Comparison of ENCODE assay signal across 29 cellular contexts in the genomic region with DNA sequence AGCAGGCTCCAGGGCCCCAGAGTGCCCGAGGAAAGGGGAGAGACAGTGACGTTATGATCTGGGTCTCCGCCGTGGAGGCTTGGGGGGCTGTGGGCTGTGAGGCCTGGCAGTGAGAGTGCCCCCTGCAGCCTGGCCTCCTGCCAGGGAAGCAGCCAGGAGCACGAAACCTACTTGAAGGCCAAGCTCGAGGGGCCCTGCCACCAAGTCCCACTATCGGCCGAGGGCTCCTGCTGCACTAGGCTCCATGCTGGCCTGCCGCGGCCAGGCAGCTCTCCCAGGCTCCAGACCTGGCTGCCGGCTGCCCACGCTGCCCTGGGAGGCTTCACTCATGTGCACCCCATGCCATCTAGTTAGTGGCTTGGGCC. TPM values are rescaled to one million over a fixed set of nuclear protein-coding genes. Genes with fewer than 3 reads are reported as not detected.
DNase-seq lines count a peak whose midpoint lies in the region; ATAC-seq, FAIRE-seq and TF ChIP-seq lines count a peak whose summit lies in the region.
"Had no signal": no experiment of that assay in that cellular context is flagged by ENCODE, and none has a peak within 500 bp of the region (broad histone marks: within the 10 kb centered on the region; RNA-seq: fewer than 3 reads in every experiment).

No MANE protein-coding gene starts in this region.

- WGBS in K562 (ENCODE audit: insufficient coverage, low coverage, missing lambda C conversion rate) = 92% methylated on average over 7 of the region's 12 CpGs

- peaks cover 40% of the 10 kb centered on the region for H3K36me3 Mint-ChIP-seq in activated CD8-positive, alpha-beta T cell treated with anti-CD3 and anti-CD28 coated beads, Interleukin-2, amount 10 ng/mL, durations not matched to agents 7 days and 5 days (ENCODE audit: low read depth)

- H3K27me3 Mint-ChIP-seq in activated CD8-positive, alpha-beta T cell treated with anti-CD3 and anti-CD28 coated beads, Interleukin-2, amount 10 ng/mL, durations not matched to agents 7 days and 5 days (ENCODE audit: low read depth) = no peaks in the 10 kb centered on the region
- H3K27me3 Mint-ChIP-seq: activated B cell treated with CpG ODN at 0.5 μM for 24 hours; activated naive CD8-positive, alpha-beta T cell treated with anti-CD3 and anti-CD28 coated beads for 36 hours had no signal

- FAIRE-seq in K562 (lab: Jason Lieb, UNC) = no peak
- FAIRE-seq: astrocyte, urothelium cell line had no signal

- H3K4me1 ChIP-seq in K562 (replicated peaks in 1 of 2; ENCODE audit: control insufficient read depth in 2 of 2, insufficient read depth in 2 of 2, low read length in 2 of 2) (peaks cover 0 to 30% of the 10 kb centered on the region in 2 experiments; a peak in 1 of 5 replicates), left lung (peaks cover 0 to 23% of the 10 kb centered on the region in 2 donors), upper lobe of right lung (no peaks in the 10 kb centered on the region)
- H3K4me1 ChIP-seq: prostate gland had no signal

- peaks cover 55% of the 10 kb centered on the region for H3K4me1 Mint-ChIP-seq in activated CD8-positive, alpha-beta T cell treated with anti-CD3 and anti-CD28 coated beads, Interleukin-2, amount 10 ng/mL, durations not matched to agents 7 days and 5 days (ENCODE audit: low read depth)

- H3K9me3 ChIP-seq in K562 (replicated peaks; ENCODE audit: control insufficient read depth, insufficient read depth, low read depth, low read length) (no peaks in the 10 kb centered on the region), left lung (no peaks in the 10 kb centered on the region), upper lobe of right lung (no peaks in the 10 kb centered on the region)
- H3K9me3 ChIP-seq: prostate gland had no signal

- BruUV-seq in K562 (replicated peaks; lab: Mats Ljungman, UMichigan) = no TSS peak

- no peak overlapping the region for H3K27ac Mint-ChIP-seq in activated CD8-positive, alpha-beta T cell treated with anti-CD3 and anti-CD28 coated beads, Interleukin-2, amount 10 ng/mL, durations not matched to agents 7 days and 5 days
- H3K27ac Mint-ChIP-seq: activated B cell treated with CpG ODN at 0.5 μM for 24 hours; activated naive CD8-positive, alpha-beta T cell treated with anti-CD3 and anti-CD28 coated beads for 36 hours; activated T-helper 2 cell treated with anti-CD3 and anti-CD28 coated beads, Interferon-gamma antibody, Interleukin-2, Interleukin-4, amounts not matched to agents 10 μg/mL and 5 μg/mL and 100 μg/mL, durations not matched to agents 14 hours and 24 hours and 36 hours had no signal

- no peak overlapping the region for H3K27ac ChIP-seq in K562 (ENCODE audit: extremely low read depth, low read depth, low read length)
- H3K27ac ChIP-seq in left lung = peak overlapping the region; percentile 13 to 59
- peak overlapping the region; percentile 55 for H3K27ac ChIP-seq in upper lobe of right lung
- H3K27ac ChIP-seq: C4-2B, prostate gland had no signal

- POLR2A ChIA-PET in K562 (lab: Yijun Ruan, JAX) = interaction anchor here (0.6 to 1.8 kb wide), 2 partner anchors 13 to 44 kb away, joined by 3 to 5 read pairs; no protein-coding TSS in a partner anchor
- POLR2A ChIA-PET in activated CD8-positive, alpha-beta T cell treated with anti-CD3 and anti-CD28 coated beads, Interleukin-2, amount 10 ng/mL, durations not matched to agents 7 days and 5 days (lab: Charles Lee) = interaction anchor here (0.7 to 1.7 kb wide), 2 partner anchors 15 to 42 kb away, joined by 3 to 6 read pairs; no protein-coding TSS in a partner anchor

- peaks cover 100% of the 10 kb centered on the region; the same call in 2 of the 3 replicates for H3K36me3 ChIP-seq in K562 (ENCODE audit: control insufficient read depth, insufficient read depth, low read length)
- peaks cover 0 to 100% of the 10 kb centered on the region in 2 donors for H3K36me3 ChIP-seq in left lung
- peaks cover 91% of the 10 kb centered on the region for H3K36me3 ChIP-seq in upper lobe of right lung
- H3K36me3 ChIP-seq: prostate gland had no signal

- H3K27me3 ChIP-seq in K562 (ENCODE audit: control insufficient read depth in 2 of 2, insufficient read depth in 2 of 2, low read length in 2 of 2) (no peaks in the 10 kb centered on the region), left lung (no peaks in the 10 kb centered on the region), upper lobe of right lung (no peaks in the 10 kb centered on the region)

- no peak overlapping the region for H3K4me3 ChIP-seq in K562
- no peak overlapping the region for H3K4me3 ChIP-seq in left lung
- no peak overlapping the region for H3K4me3 ChIP-seq in upper lobe of right lung
- H3K4me3 ChIP-seq: prostate gland, skin epidermis had no signal

- H3K79me2 ChIP-seq in K562 (ENCODE audit: control insufficient read depth, insufficient read depth, low read length) = no peaks in the 10 kb centered on the region

- H3K9me3 Mint-ChIP-seq in activated CD8-positive, alpha-beta T cell treated with anti-CD3 and anti-CD28 coated beads, Interleukin-2, amount 10 ng/mL, durations not matched to agents 7 days and 5 days (ENCODE audit: insufficient read depth) = no peaks in the 10 kb centered on the region
- H3K9me3 Mint-ChIP-seq: activated B cell treated with CpG ODN at 0.5 μM for 24 hours; activated naive CD8-positive, alpha-beta T cell treated with anti-CD3 and anti-CD28 coated beads for 36 hours; activated T-helper 2 cell treated with anti-CD3 and anti-CD28 coated beads, Interferon-gamma antibody, Interleukin-2, Interleukin-4, amounts not matched to agents 10 μg/mL and 5 μg/mL and 100 μg/mL, durations not matched to agents 14 hours and 24 hours and 36 hours; HFFc6 had no signal

- TF ChIP-seq EP300 in K562 (IDR thresholded peaks at IDR 0.05; ENCODE audit: low read length) = no peak

- CTCF ChIA-PET in K562 (lab: Yijun Ruan, JAX; ENCODE audit: low intra/inter-chr PET ratio) = no interaction called here
- CTCF ChIA-PET in activated CD8-positive, alpha-beta T cell treated with anti-CD3 and anti-CD28 coated beads, Interleukin-2, amount 10 ng/mL, durations not matched to agents 7 days and 5 days (lab: Charles Lee) = no interaction called here

- TF ChIP-seq RAD21 in K562 (CRISPR knock-in tag; conservative IDR thresholded peaks at IDR 0.05 in 1 of 2, IDR thresholded peaks at IDR 0.05 in 1 of 2) = no peak

- no peak overlapping the region for H3K4me2 ChIP-seq in K562 (ENCODE audit: insufficient read depth, low read length)

- TF ChIP-seq POLR2A in K562 (conservative IDR thresholded peaks at IDR 0.05) = no peak

- H4K20me1 ChIP-seq in K562 (replicated peaks; ENCODE audit: control insufficient read depth, insufficient read depth, low read length) = peaks cover 3% of the 10 kb centered on the region; the same call in 1 of the 2 replicates

- H3K4me3 Mint-ChIP-seq in activated CD8-positive, alpha-beta T cell treated with anti-CD3 and anti-CD28 coated beads, Interleukin-2, amount 10 ng/mL, durations not matched to agents 7 days and 5 days = no peak overlapping the region
- H3K4me3 Mint-ChIP-seq: activated B cell treated with CpG ODN at 0.5 μM for 24 hours; activated naive CD8-positive, alpha-beta T cell treated with anti-CD3 and anti-CD28 coated beads for 36 hours; HFFc6 had no signal

- intact Hi-C loops in left ventricle myocardium superior (cut with micrococcal nuclease) (no loop called here), cardiac septum (cut with DNase I) (no loop called here), K562 (cut with micrococcal nuclease) (no loop called here), left lung (cut with DNase I) (no loop called here), upper lobe of right lung (cut with DNase I) (no loop called here)

- TF ChIP-seq CTCF in K562 (IDR thresholded peaks at IDR 0.05 in 2 of 3, conservative IDR thresholded peaks at IDR 0.05 in 1 of 3; ENCODE audit: insufficient read depth in 2 of 3, low read depth in 1 of 3, low read length in 3 of 3) (no peak), left lung (IDR thresholded peaks at IDR 0.05) (no peak), upper lobe of right lung (IDR thresholded peaks at IDR 0.05) (no peak)

- in situ Hi-C loops in K562 (cut with MboI) = no loop called here

- peak; percentile 44 for DNase-seq in left ventricle myocardium superior
- DNase-seq in cardiac septum (ENCODE audit: low spot score) = no peak
- DNase-seq in K562 (ENCODE audit: extremely low read depth in 1 of 4, low spot score in 3 of 4) = no peak
- no peak for DNase-seq in left lung
- DNase-seq in upper lobe of right lung = peak; percentile 65
- no peak for DNase-seq in islet precursor cell
- DNase-seq in activated CD8-positive, alpha-beta T cell treated with anti-CD3 and anti-CD28 coated beads, Interleukin-2, amount 10 ng/mL, durations not matched to agents 7 days and 5 days = no peak
- no peak for DNase-seq in glomerular visceral epithelial cell (ENCODE audit: extremely low spot score)
- DNase-seq: activated B cell treated with CpG ODN at 0.5 μM for 24 hours; activated CD4-positive, alpha-beta T cell treated with anti-CD3 and anti-CD28 coated beads, Interleukin-2, amount 50 U/mL, for 4 hours; activated CD8-positive, alpha-beta memory T cell treated with anti-CD3 and anti-CD28 coated beads, Interleukin-2, amount 50 U/mL, for 4 hours; activated naive CD8-positive, alpha-beta T cell treated with anti-CD3 and anti-CD28 coated beads for 36 hours; effector CD8-positive, alpha-beta T cell; foreskin melanocyte; HFFc6; hippocampal formation; KG1; mammary epithelial cell; MM.1S; NCI-H1436; NCI-H82; SW 1271 had no signal

- no peak overlapping the region for H2AFZ ChIP-seq in K562 (ENCODE audit: low read depth, low read length)

- no peaks in the 10 kb centered on the region for H3K9me1 ChIP-seq in K562 (ENCODE audit: control insufficient read depth, insufficient read depth, low read length)

- no peak overlapping the region; a peak in 1 of 4 replicates for H3K9ac ChIP-seq in K562 (ENCODE audit: insufficient read depth in 1 of 2, low read depth in 2 of 2, low read length in 2 of 2)

- ATAC-seq in left ventricle myocardium superior (no peak), K562 (no peak), left lung (peak; percentile 1), upper lobe of right lung (no peak)
- no peak for ATAC-seq in activated CD8-positive, alpha-beta T cell treated with anti-CD3 and anti-CD28 coated beads, Interleukin-2, amount 10 ng/mL, durations not matched to agents 7 days and 5 days
- ATAC-seq: esophagus mucosa had no signal

RNA-seq across cellular contexts. Expression of a gene that starts 18.7 kb away (rescaled TPM):
- total RNA-seq in left ventricle myocardium superior (228 TPM), cardiac septum (347 TPM), K562 (2014; rRNA removed) (554 and 803 TPM in 2 replicates), K562 (2014; rRNA removed; fragmentation: Illumina TruSeq; extraction: Trizol) (72.2 and 110 TPM in 2 replicates), K562 (2015; rRNA removed; fragmentation: Illumina TruSeq; extraction: Trizol) (135 and 162 TPM in 2 replicates), K562 (2021) (672 and 735 TPM in 2 replicates), left lung (1,000 to 10,000 TPM; 1,139 to 1,793 TPM), upper lobe of right lung (1,252 TPM)
- total RNA-seq in K562 (2011; cell fraction: chromatin; rRNA removed; ENCODE audit: low replicate concordance) = 432 and 1,364 TPM in 2 replicates
- 816 and 818 TPM in 2 replicates for total RNA-seq in K562 (2011; cell fraction: nucleolus; rRNA removed)
- 362 and 459 TPM in 2 replicates for total RNA-seq in K562 (2011; cell fraction: nucleoplasm; rRNA removed)
- polyA plus RNA-seq in K562 (2011; rRNA removed) (86.6 and 165 TPM in 2 replicates), K562 (2014; fragmentation: Illumina TruSeq; extraction: Trizol) (329 and 438 TPM in 2 replicates), K562 (2014; fragmentation: Nextera tagmentation; extraction: Ambion mirVana) (1 to 10 TPM; 6.2 to 6.8 TPM), K562 (2014; rRNA removed) (226 and 245 TPM in 2 replicates)
- 122 and 183 TPM in 2 replicates for polyA plus RNA-seq in K562 (2011; cell fraction: cytosol; rRNA removed)
- 624 and 751 TPM in 2 replicates for polyA plus RNA-seq in K562 (2011; cell fraction: nucleus; rRNA removed)
- 392 and 593 TPM in 2 replicates for polyA plus RNA-seq in K562 (2012)
- polyA minus RNA-seq in K562 (2011; rRNA and poly(A)+ RNA removed) = 249 and 291 TPM in 2 replicates
- polyA minus RNA-seq in K562 (2011; cell fraction: cytosol; rRNA and poly(A)+ RNA removed) = 522 and 767 TPM in 2 replicates
- 248 and 324 TPM in 2 replicates for polyA minus RNA-seq in K562 (2011; cell fraction: nucleus; rRNA and poly(A)+ RNA removed)
- total RNA-seq in activated CD8-positive, alpha-beta T cell treated with anti-CD3 and anti-CD28 coated beads, Interleukin-2, amount 10 ng/mL, durations not matched to agents 7 days and 5 days = 1,000 to 10,000 TPM; 1,371 to 1,454 TPM

RNA-seq across cellular contexts. Expression of a gene that starts 23.3 kb away (rescaled TPM):
- total RNA-seq in left ventricle myocardium superior = 51.3 TPM
- 66.2 TPM for total RNA-seq in cardiac septum
- total RNA-seq in K562 (2011; cell fraction: chromatin; rRNA removed; ENCODE audit: low replicate concordance) = 41.8 and 93.2 TPM in 2 replicates
- 88.9 and 97.4 TPM in 2 replicates for total RNA-seq in K562 (2011; cell fraction: nucleolus; rRNA removed)
- 70.5 and 73.6 TPM in 2 replicates for total RNA-seq in K562 (2011; cell fraction: nucleoplasm; rRNA removed)
- total RNA-seq in K562 (2014; rRNA removed) = 32.9 and 36.2 TPM in 2 replicates
- total RNA-seq in K562 (2014; rRNA removed; fragmentation: Illumina TruSeq; extraction: Trizol) = 37.5 and 38.3 TPM in 2 replicates
- 61.9 and 67.8 TPM in 2 replicates for total RNA-seq in K562 (2015; rRNA removed; fragmentation: Illumina TruSeq; extraction: Trizol)
- 124 and 135 TPM in 2 replicates for total RNA-seq in K562 (2021)
- polyA plus RNA-seq in K562 (2011; rRNA removed) = 77.4 and 81.2 TPM in 2 replicates
- polyA plus RNA-seq in K562 (2011; cell fraction: cytosol; rRNA removed) = 100.0 and 121 TPM in 2 replicates
- 238 and 242 TPM in 2 replicates for polyA plus RNA-seq in K562 (2011; cell fraction: nucleus; rRNA removed)
- polyA plus RNA-seq in K562 (2012) = 125 and 134 TPM in 2 replicates
- polyA plus RNA-seq in K562 (2014; fragmentation: Illumina TruSeq; extraction: Trizol) = 177 and 206 TPM in 2 replicates
- polyA plus RNA-seq in K562 (2014; fragmentation: Nextera tagmentation; extraction: Ambion mirVana) = 1 to 10 TPM; 2.3 to 3.1 TPM
- polyA plus RNA-seq in K562 (2014; rRNA removed) = 86.7 and 110 TPM in 2 replicates
- 24.0 and 43.3 TPM in 2 replicates for polyA minus RNA-seq in K562 (2011; rRNA and poly(A)+ RNA removed)
- polyA minus RNA-seq in K562 (2011; cell fraction: cytosol; rRNA and poly(A)+ RNA removed) = 51.3 and 57.9 TPM in 2 replicates
- polyA minus RNA-seq in K562 (2011; cell fraction: nucleus; rRNA and poly(A)+ RNA removed) = 28.5 and 40.8 TPM in 2 replicates
- 10 to 100 TPM; 50.1 to 56.6 TPM for total RNA-seq in left lung
- total RNA-seq in upper lobe of right lung = 58.4 TPM
- 10 to 100 TPM; 65.9 to 66.0 TPM for total RNA-seq in activated CD8-positive, alpha-beta T cell treated with anti-CD3 and anti-CD28 coated beads, Interleukin-2, amount 10 ng/mL, durations not matched to agents 7 days and 5 days

RNA-seq across cellular contexts. Expression of a gene that starts 42.4 kb away (rescaled TPM):
- total RNA-seq in left ventricle myocardium superior = 1,898 TPM
- total RNA-seq in cardiac septum = 1,520 TPM
- 652 and 1,355 TPM in 2 replicates for total RNA-seq in K562 (2011; cell fraction: chromatin; rRNA removed; ENCODE audit: low replicate concordance)
- total RNA-seq in K562 (2011; cell fraction: nucleolus; rRNA removed) = 1,356 and 1,561 TPM in 2 replicates
- 1,670 and 2,786 TPM in 2 replicates for total RNA-seq in K562 (2011; cell fraction: nucleoplasm; rRNA removed)
- 4,111 and 4,705 TPM in 2 replicates for total RNA-seq in K562 (2014; rRNA removed)
- total RNA-seq in K562 (2014; rRNA removed; fragmentation: Illumina TruSeq; extraction: Trizol) = 3,682 and 4,010 TPM in 2 replicates
- total RNA-seq in K562 (2015; rRNA removed; fragmentation: Illumina TruSeq; extraction: Trizol) = 3,735 and 3,774 TPM in 2 replicates
- 4,299 and 4,408 TPM in 2 replicates for total RNA-seq in K562 (2021)
- 5,297 and 6,545 TPM in 2 replicates for polyA plus RNA-seq in K562 (2011; rRNA removed)
- 7,052 and 10,074 TPM in 2 replicates for polyA plus RNA-seq in K562 (2011; cell fraction: cytosol; rRNA removed)
- polyA plus RNA-seq in K562 (2011; cell fraction: nucleus; rRNA removed) = 3,562 and 5,028 TPM in 2 replicates
- 5,208 and 8,851 TPM in 2 replicates for polyA plus RNA-seq in K562 (2012)
- polyA plus RNA-seq in K562 (2014; fragmentation: Illumina TruSeq; extraction: Trizol) = 6,119 and 7,432 TPM in 2 replicates
- polyA plus RNA-seq in K562 (2014; fragmentation: Nextera tagmentation; extraction: Ambion mirVana) = 1,000 to 10,000 TPM; 5,014 to 7,600 TPM
- 6,193 and 7,323 TPM in 2 replicates for polyA plus RNA-seq in K562 (2014; rRNA removed)
- 1,451 and 1,523 TPM in 2 replicates for polyA minus RNA-seq in K562 (2011; rRNA and poly(A)+ RNA removed)
- 1,578 and 1,804 TPM in 2 replicates for polyA minus RNA-seq in K562 (2011; cell fraction: cytosol; rRNA and poly(A)+ RNA removed)
- polyA minus RNA-seq in K562 (2011; cell fraction: nucleus; rRNA and poly(A)+ RNA removed) = 368 and 622 TPM in 2 replicates
- 1,000 to 10,000 TPM; 2,309 to 2,455 TPM for total RNA-seq in left lung
- total RNA-seq in upper lobe of right lung = 2,677 TPM
- 1,000 to 10,000 TPM; 2,758 to 2,862 TPM for total RNA-seq in activated CD8-positive, alpha-beta T cell treated with anti-CD3 and anti-CD28 coated beads, Interleukin-2, amount 10 ng/mL, durations not matched to agents 7 days and 5 days

RNA-seq across cellular contexts. Expression of a gene that starts 53.3 kb away (rescaled TPM):
- 58.7 TPM for total RNA-seq in left ventricle myocardium superior
- 32.9 TPM for total RNA-seq in cardiac septum
- total RNA-seq in K562 (2011; cell fraction: chromatin; rRNA removed; ENCODE audit: low replicate concordance) = 14.4 and 29.9 TPM in 2 replicates
- total RNA-seq in K562 (2011; cell fraction: nucleolus; rRNA removed) = 32.4 and 37.9 TPM in 2 replicates
- 24.0 and 27.8 TPM in 2 replicates for total RNA-seq in K562 (2011; cell fraction: nucleoplasm; rRNA removed)
- 12.4 and 16.4 TPM in 2 replicates for total RNA-seq in K562 (2014; rRNA removed)
- total RNA-seq in K562 (2014; rRNA removed; fragmentation: Illumina TruSeq; extraction: Trizol) = 5.7 and 5.9 TPM in 2 replicates
- 4.9 and 5.5 TPM in 2 replicates for total RNA-seq in K562 (2015; rRNA removed; fragmentation: Illumina TruSeq; extraction: Trizol)
- 10.9 and 11.2 TPM in 2 replicates for total RNA-seq in K562 (2021)
- polyA plus RNA-seq in K562 (2011; rRNA removed) = 12.6 and 14.8 TPM in 2 replicates
- polyA plus RNA-seq in K562 (2011; cell fraction: cytosol; rRNA removed) = 18.6 and 34.4 TPM in 2 replicates
- polyA plus RNA-seq in K562 (2011; cell fraction: nucleus; rRNA removed) = 18.8 and 31.1 TPM in 2 replicates
- 14.5 and 24.0 TPM in 2 replicates for polyA plus RNA-seq in K562 (2012)
- polyA plus RNA-seq in K562 (2014; fragmentation: Illumina TruSeq; extraction: Trizol) = 7.9 and 12.9 TPM in 2 replicates
- polyA plus RNA-seq in K562 (2014; fragmentation: Nextera tagmentation; extraction: Ambion mirVana) = under 1 TPM; 0.73 to 0.74 TPM
- 11.6 and 16.4 TPM in 2 replicates for polyA plus RNA-seq in K562 (2014; rRNA removed)
- 5.2 and 6.9 TPM in 2 replicates for polyA minus RNA-seq in K562 (2011; rRNA and poly(A)+ RNA removed)
- polyA minus RNA-seq in K562 (2011; cell fraction: cytosol; rRNA and poly(A)+ RNA removed) = 8.1 and 9.3 TPM in 2 replicates
- polyA minus RNA-seq in K562 (2011; cell fraction: nucleus; rRNA and poly(A)+ RNA removed) = 4.7 and 6.1 TPM in 2 replicates
- 10 to 100 TPM; 34.7 to 36.1 TPM for total RNA-seq in left lung
- 37.1 TPM for total RNA-seq in upper lobe of right lung
- 10 to 100 TPM; 22.5 to 26.5 TPM for total RNA-seq in activated CD8-positive, alpha-beta T cell treated with anti-CD3 and anti-CD28 coated beads, Interleukin-2, amount 10 ng/mL, durations not matched to agents 7 days and 5 days

RNA-seq across cellular contexts. Expression of a gene that starts 55.6 kb away (rescaled TPM):
- 38.0 TPM for total RNA-seq in left ventricle myocardium superior
- 41.6 TPM for total RNA-seq in cardiac septum
- total RNA-seq in K562 (2011; cell fraction: chromatin; rRNA removed; ENCODE audit: low replicate concordance) = 68.1 and 155 TPM in 2 replicates
- 126 and 130 TPM in 2 replicates for total RNA-seq in K562 (2011; cell fraction: nucleolus; rRNA removed)
- 84.5 and 90.6 TPM in 2 replicates for total RNA-seq in K562 (2011; cell fraction: nucleoplasm; rRNA removed)
- 20.2 and 33.7 TPM in 2 replicates for total RNA-seq in K562 (2014; rRNA removed)
- 10.7 and 11.3 TPM in 2 replicates for total RNA-seq in K562 (2014; rRNA removed; fragmentation: Illumina TruSeq; extraction: Trizol)
- 15.6 and 17.1 TPM in 2 replicates for total RNA-seq in K562 (2015; rRNA removed; fragmentation: Illumina TruSeq; extraction: Trizol)
- total RNA-seq in K562 (2021) = 29.6 and 32.2 TPM in 2 replicates
- polyA plus RNA-seq in K562 (2011; rRNA removed) = 24.0 and 39.6 TPM in 2 replicates
- polyA plus RNA-seq in K562 (2011; cell fraction: cytosol; rRNA removed) = 24.2 and 26.2 TPM in 2 replicates
- polyA plus RNA-seq in K562 (2011; cell fraction: nucleus; rRNA removed) = 415 and 432 TPM in 2 replicates
- 21.3 and 52.8 TPM in 2 replicates for polyA plus RNA-seq in K562 (2012)
- polyA plus RNA-seq in K562 (2014; fragmentation: Illumina TruSeq; extraction: Trizol) = 20.2 and 25.0 TPM in 2 replicates
- under 1 TPM; 0.49 to 0.64 TPM for polyA plus RNA-seq in K562 (2014; fragmentation: Nextera tagmentation; extraction: Ambion mirVana)
- 33.6 and 40.7 TPM in 2 replicates for polyA plus RNA-seq in K562 (2014; rRNA removed)
- 7.7 and 17.0 TPM in 2 replicates for polyA minus RNA-seq in K562 (2011; rRNA and poly(A)+ RNA removed)
- 8.3 and 13.7 TPM in 2 replicates for polyA minus RNA-seq in K562 (2011; cell fraction: cytosol; rRNA and poly(A)+ RNA removed)
- polyA minus RNA-seq in K562 (2011; cell fraction: nucleus; rRNA and poly(A)+ RNA removed) = 45.6 and 52.2 TPM in 2 replicates
- total RNA-seq in left lung = 10 to 100 TPM; 34.7 to 45.5 TPM
- total RNA-seq in upper lobe of right lung = 43.9 TPM
- total RNA-seq in activated CD8-positive, alpha-beta T cell treated with anti-CD3 and anti-CD28 coated beads, Interleukin-2, amount 10 ng/mL, durations not matched to agents 7 days and 5 days = 10 to 100 TPM; 76.5 to 77.4 TPM

Comparison
In these comparisons a context has a peak if more than half of its experiments do, and no peak if none do; other contexts are left out.
1. DNase-seq: peak in left ventricle myocardium superior (single experiment) and upper lobe of right lung (single experiment); none in cardiac septum (single experiment), K562 (0 of 4), left lung (0 of 2), islet precursor cell (single experiment), activated CD8-positive, alpha-beta T cell treated with anti-CD3 and anti-CD28 coated beads, Interleukin-2, amount 10 ng/mL, durations not matched to agents 7 days and 5 days (single experiment) and glomerular visceral epithelial cell (single experiment).